28 cellular contexts compared by ENCODE assay signal in the genomic region with DNA sequence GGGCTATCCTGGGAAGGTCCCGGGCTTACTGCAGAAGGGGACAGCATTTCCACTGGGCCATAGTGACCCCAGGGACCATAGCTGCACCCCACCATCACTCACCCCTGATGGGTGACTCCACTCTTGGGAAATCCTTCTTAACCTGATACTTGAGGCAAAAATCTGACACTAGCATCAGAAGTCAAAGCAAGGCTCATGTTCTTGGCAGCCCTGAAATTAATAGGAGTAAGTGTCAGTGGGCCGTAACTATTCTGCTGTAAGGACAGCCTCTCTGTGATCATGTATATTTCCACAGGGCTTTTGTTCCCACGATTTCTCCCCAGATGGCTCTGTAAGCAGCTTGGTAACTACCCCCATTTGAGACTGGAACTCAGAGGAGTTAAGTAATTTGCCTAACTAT. TPM values are rescaled to one million over a fixed set of nuclear protein-coding genes. Genes with fewer than 3 reads are reported as not detected.
"Had no signal": no experiment of that assay in that cellular context is flagged by ENCODE, and none has a peak within 500 bp of the region (broad histone marks: within the 10 kb centered on the region; RNA-seq: fewer than 3 reads in every experiment).

No MANE protein-coding gene starts in this region.

- H2AFZ ChIP-seq: parathyroid adenoma had no signal

- H3K9me3 ChIP-seq: neutrophil, ovary, psoas muscle, right lobe of liver, sigmoid colon, stomach, thoracic aorta, tibial artery, transverse colon, upper lobe of right lung, uterus had no signal

- H3K27ac Mint-ChIP-seq: naive B cell; progenitor cell of endocrine pancreas; stimulated activated effector memory CD8-positive, alpha-beta T cell treated with anti-CD3 and anti-CD28 coated beads, Interleukin-12 subunit alpha, Interleukin-12 subunit beta, amount 100 ng/mL, for 72 hours; stimulated activated naive B cell treated with anti-CD40 and anti-IgM and Interleukin-4, amounts not matched to agents 10 μg/mL and 1 μg/mL and 100 μg/mL, for 72 hours; stimulated activated naive CD8-positive, alpha-beta T cell treated with anti-CD3 and anti-CD28 coated beads, Interleukin-15, Interleukin-2, amounts not matched to agents 100 ng/mL and 50 ng/mL, for 24 hours; type B pancreatic cell had no signal

- H3K4me1 ChIP-seq: parathyroid adenoma, psoas muscle, right lobe of liver, sigmoid colon, stomach, tibial artery, transverse colon, upper lobe of right lung, uterus had no signal

- H3K27me3 ChIP-seq: neutrophil, ovary, right lobe of liver, sigmoid colon, tibial artery, upper lobe of right lung, uterus had no signal

- DNase-seq: naive B cell; naive thymus-derived CD8-positive, alpha-beta T cell; nucleus accumbens; ovary; psoas muscle; right cardiac atrium; sigmoid colon; small intestine; stimulated activated CD4-positive, alpha-beta T cell treated with anti-CD3 and anti-CD28 coated beads, Interleukin-15, amount 100 ng/mL, for 24 hours; stimulated activated CD4-positive, alpha-beta T cell treated with anti-CD3 and anti-CD28 coated beads, Interleukin-2, amount 100 ng/mL, for 24 hours; stimulated activated CD4-positive, alpha-beta T cell treated with anti-CD3 and anti-CD28 coated beads, Interleukin-2, amount 100 ng/mL, for 48 hours; stimulated activated CD4-positive, alpha-beta T cell treated with anti-CD3 and anti-CD28 coated beads, Interleukin-4, amount 100 ng/mL, for 24 hours; stimulated activated naive B cell treated with anti-CD40 and anti-IgM and Interleukin-4, amounts not matched to agents 10 μg/mL and 1 μg/mL and 100 μg/mL, for 72 hours; stimulated activated naive CD4-positive, alpha-beta T cell treated with Interleukin-2 at 50 U/mL for 16 hours; stomach; tibial artery; transverse colon; upper lobe of right lung; uterus had no signal

- H3K9me3 Mint-ChIP-seq: stimulated activated effector memory CD8-positive, alpha-beta T cell treated with anti-CD3 and anti-CD28 coated beads, Interleukin-12 subunit alpha, Interleukin-12 subunit beta, amount 100 ng/mL, for 72 hours; stimulated activated naive B cell treated with anti-CD40 and anti-IgM and Interleukin-4, amounts not matched to agents 10 μg/mL and 1 μg/mL and 100 μg/mL, for 72 hours; stimulated activated naive CD8-positive, alpha-beta T cell treated with anti-CD3 and anti-CD28 coated beads, Interleukin-15, Interleukin-2, amounts not matched to agents 100 ng/mL and 50 ng/mL, for 24 hours; type B pancreatic cell had no signal

- H3K4me3 ChIP-seq: ovary, psoas muscle, right lobe of liver, sigmoid colon, stomach, thoracic aorta, tibial artery, transverse colon, upper lobe of right lung, uterus had no signal

- H3K4me3 Mint-ChIP-seq: naive B cell; naive thymus-derived CD8-positive, alpha-beta T cell; stimulated activated effector memory CD8-positive, alpha-beta T cell treated with anti-CD3 and anti-CD28 coated beads, Interleukin-12 subunit alpha, Interleukin-12 subunit beta, amount 100 ng/mL, for 72 hours; stimulated activated naive B cell treated with anti-CD40 and anti-IgM and Interleukin-4, amounts not matched to agents 10 μg/mL and 1 μg/mL and 100 μg/mL, for 72 hours; stimulated activated naive CD8-positive, alpha-beta T cell treated with anti-CD3 and anti-CD28 coated beads, Interleukin-15, Interleukin-2, amounts not matched to agents 100 ng/mL and 50 ng/mL, for 24 hours; type B pancreatic cell had no signal

- H3K36me3 Mint-ChIP-seq: naive B cell; stimulated activated effector memory CD8-positive, alpha-beta T cell treated with anti-CD3 and anti-CD28 coated beads, Interleukin-12 subunit alpha, Interleukin-12 subunit beta, amount 100 ng/mL, for 72 hours; stimulated activated naive B cell treated with anti-CD40 and anti-IgM and Interleukin-4, amounts not matched to agents 10 μg/mL and 1 μg/mL and 100 μg/mL, for 72 hours; type B pancreatic cell had no signal

- H3K36me3 ChIP-seq: neutrophil, ovary, right lobe of liver, sigmoid colon, stomach, transverse colon, upper lobe of right lung, uterus had no signal

- ATAC-seq: naive thymus-derived CD8-positive, alpha-beta T cell; psoas muscle; right cardiac atrium; right lobe of liver; stimulated activated effector memory CD8-positive, alpha-beta T cell treated with anti-CD3 and anti-CD28 coated beads, Interleukin-12 subunit alpha, Interleukin-12 subunit beta, amount 100 ng/mL, for 72 hours; stimulated activated naive B cell treated with anti-CD40 and anti-IgM and Interleukin-4, amounts not matched to agents 10 μg/mL and 1 μg/mL and 100 μg/mL, for 72 hours; upper lobe of right lung had no signal

- H3K79me2 ChIP-seq: parathyroid adenoma had no signal

- H3K4me1 Mint-ChIP-seq: naive B cell; stimulated activated naive B cell treated with anti-CD40 and anti-IgM and Interleukin-4, amounts not matched to agents 10 μg/mL and 1 μg/mL and 100 μg/mL, for 72 hours had no signal

- H3K27me3 Mint-ChIP-seq: naive thymus-derived CD8-positive, alpha-beta T cell had no signal

- H3K27ac ChIP-seq: neutrophil, ovary, parathyroid adenoma, psoas muscle, right lobe of liver, sigmoid colon, stomach, thoracic aorta, tibial artery, transverse colon, upper lobe of right lung, uterus had no signal

- H3K9ac ChIP-seq: parathyroid adenoma had no signal

RNA-seq across cellular contexts. Expression of a gene that starts 58.4 kb away (rescaled TPM):
- total RNA-seq: naive thymus-derived CD8-positive, alpha-beta T cell; subcutaneous adipose tissue had no signal
